Comparison of ENCODE assay signal across 6 cellular contexts in the genomic region with DNA sequence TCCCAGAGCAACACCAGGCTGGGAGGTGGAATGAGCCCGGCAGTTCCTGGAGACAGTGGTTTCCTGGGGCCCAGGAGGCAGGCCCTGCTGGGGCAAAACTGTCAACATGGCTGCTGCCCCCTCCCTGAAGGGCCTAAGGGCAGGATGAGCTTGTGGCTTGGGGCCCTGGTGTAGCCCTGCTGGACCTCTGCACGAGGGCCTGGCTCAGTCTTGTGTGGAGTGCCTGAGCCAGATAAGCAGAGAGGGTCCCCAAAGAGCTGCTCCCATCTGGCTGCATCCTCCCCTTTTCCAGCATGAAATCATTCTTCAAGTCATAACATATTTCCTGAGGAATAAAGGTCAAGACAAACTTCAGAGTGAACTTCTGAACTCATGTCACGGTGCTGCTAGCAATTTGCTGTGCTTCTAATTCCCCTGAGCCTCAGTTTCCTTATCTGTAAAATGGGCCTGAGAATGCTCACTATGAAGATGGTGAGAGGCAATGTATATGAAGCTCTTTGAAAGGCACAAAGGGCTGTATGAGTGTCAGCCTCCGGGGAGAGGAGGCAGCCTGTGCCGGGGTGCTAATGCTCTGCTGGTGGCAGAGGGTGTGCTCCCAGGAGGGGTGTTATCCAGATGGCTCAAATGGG.
"Had no signal": no experiment of that assay in that cellular context is flagged by ENCODE, and none has a peak within 500 bp of the region (broad histone marks: within the 10 kb centered on the region; RNA-seq: fewer than 3 reads in every experiment).

No MANE protein-coding gene starts in this region.

- ATAC-seq: GM23338 had no signal

- DNase-seq: H9, HCEC 1CT had no signal

- H3K4me3 ChIP-seq: GM23338 had no signal

- H2AFZ ChIP-seq: GM23338 had no signal

- H3K4me2 ChIP-seq: GM23338 had no signal

- FAIRE-seq: H1, H54, HTR-8/SVneo had no signal
